ENCODE assay signal across 28 cellular contexts in genomic region chr4:25069014-25069413, GRCh38. TPM values are rescaled to one million over a fixed set of nuclear protein-coding genes. Genes with fewer than 3 reads are reported as not detected.
A peak's percentile ranks its signal among the peaks of the same experiment; 100 is the strongest.
DNase-seq lines count a peak whose midpoint lies in the region; ATAC-seq and TF ChIP-seq lines count a peak whose summit lies in the region.
"Had no signal": no experiment of that assay in that cellular context is flagged by ENCODE, and none has a peak within 500 bp of the region (broad histone marks: within the 10 kb centered on the region; RNA-seq: fewer than 3 reads in every experiment).

No MANE protein-coding gene starts in this region.

- peak; percentile 94 for DNase-seq in DMS53 (lab: John Stamatoyannopoulos, UW)
- peak; percentile 48 for DNase-seq in NCI-H69 (lab: John Stamatoyannopoulos, UW)
- DNase-seq in hepatocyte (ENCODE audit: low spot score), result peak; percentile 38
- peak in 1 of 2 donors; percentile 36 for DNase-seq in trophoblast cell
- no peak for DNase-seq in medulla oblongata (ENCODE audit: extremely low spot score)
- DNase-seq: activated CD4-positive, alpha-beta memory T cell treated with anti-CD3 and anti-CD28 coated beads, Interleukin-2, amount 10 ng/mL, durations not matched to agents 7 days and 5 days; activated CD4-positive, alpha-beta T cell treated with anti-CD3 and anti-CD28 coated beads for 1 hour; activated naive CD4-positive, alpha-beta T cell treated with anti-CD3 and anti-CD28 coated beads, Interleukin-2, amount 50 U/mL, for 16 hours; amygdala; colonic mucosa; effector memory CD8-positive, alpha-beta T cell; foreskin keratinocyte; HFFc6; immature natural killer cell; left ventricle myocardium inferior; naive thymus-derived CD4-positive, alpha-beta T cell; NCI-H1092 treated with DMSO at 0.1 percent for 48 hours; NCI-H187; small intestine; stimulated activated CD4-positive, alpha-beta T cell treated with anti-CD3 and anti-CD28 coated beads, Interleukin-1b, Interleukin-23, amount 100 ng/mL, for 48 hours had no signal

- H2BK120ac ChIP-seq in trophoblast cell (ENCODE audit: insufficient read depth, low read length, poor library complexity), result no peak overlapping the region

- no peak for ATAC-seq in HG03460 (IDR thresholded peaks at IDR 0.05; ENCODE audit: unreplicated experiment)
- no peak for ATAC-seq in gastroesophageal sphincter
- ATAC-seq: activated T-helper 17 cell treated with anti-CD3 and anti-CD28 coated beads, Interleukin-2, amount 50 U/mL, for 72 hours; effector memory CD8-positive, alpha-beta T cell; foreskin keratinocyte; GM12878; naive thymus-derived CD4-positive, alpha-beta T cell had no signal

- TF ChIP-seq EP300 in gastroesophageal sphincter (IDR thresholded peaks at IDR 0.05), result no peak

- H2BK12ac ChIP-seq in trophoblast cell (ENCODE audit: low read length), result peak overlapping the region; percentile 82

- no peaks in the 10 kb centered on the region for H3K27me3 ChIP-seq in hepatocyte
- no peaks in the 10 kb centered on the region for H3K27me3 ChIP-seq in trophoblast cell (ENCODE audit: insufficient read depth, low read length)
- no peaks in the 10 kb centered on the region for H3K27me3 ChIP-seq in gastroesophageal sphincter
- H3K27me3 ChIP-seq: breast epithelium, colonic mucosa, esophagus muscularis mucosa, tibial nerve had no signal

- H2AFZ ChIP-seq in hepatocyte (no peak overlapping the region), trophoblast cell (ENCODE audit: insufficient read depth, low read length, poor library complexity) (no peak overlapping the region)

- H3K23ac ChIP-seq in trophoblast cell (ENCODE audit: low read length), result no peak overlapping the region

- H3K4me2 ChIP-seq in hepatocyte, result no peak overlapping the region
- H3K4me2 ChIP-seq in trophoblast cell (ENCODE audit: low read length), result no peak overlapping the region

- H3K9me2 ChIP-seq in hepatocyte (replicated peaks; ENCODE audit: insufficient read depth), result no peaks in the 10 kb centered on the region

- no peaks in the 10 kb centered on the region for H3K36me3 ChIP-seq in hepatocyte (replicated peaks; ENCODE audit: insufficient read depth, low read depth)
- no peaks in the 10 kb centered on the region for H3K36me3 ChIP-seq in trophoblast cell (ENCODE audit: control insufficient read depth in 1 of 2, insufficient read depth in 2 of 2, low read length in 2 of 2)
- H3K36me3 ChIP-seq in gastroesophageal sphincter, result no peaks in the 10 kb centered on the region
- H3K36me3 ChIP-seq: breast epithelium, colonic mucosa, esophagus muscularis mucosa, left ventricle myocardium inferior, tibial nerve had no signal

- H3K79me2 ChIP-seq in hepatocyte, result no peaks in the 10 kb centered on the region
- H3K79me2 ChIP-seq in trophoblast cell (ENCODE audit: control insufficient read depth, insufficient read depth, low read length, poor library complexity), result no peaks in the 10 kb centered on the region

- no peak overlapping the region for H3K9ac ChIP-seq in trophoblast cell (ENCODE audit: low read length)

- H3K18ac ChIP-seq in trophoblast cell (ENCODE audit: low read length), result no peak overlapping the region

- no peaks in the 10 kb centered on the region for H3K4me1 ChIP-seq in hepatocyte (ENCODE audit: insufficient read depth)
- peaks cover 4 to 6% of the 10 kb centered on the region in 2 experiments for H3K4me1 ChIP-seq in trophoblast cell (ENCODE audit: control insufficient read depth in 1 of 2, insufficient read depth in 2 of 2, low read length in 2 of 2)
- H3K4me1 ChIP-seq in gastroesophageal sphincter, result no peaks in the 10 kb centered on the region
- H3K4me1 ChIP-seq: breast epithelium, colonic mucosa, foreskin keratinocyte, left ventricle myocardium inferior, tibial nerve had no signal

- H3K9me3 ChIP-seq in hepatocyte (ENCODE audit: low read depth) (no peaks in the 10 kb centered on the region), trophoblast cell (ENCODE audit: insufficient read depth, low read depth, low read length) (no peaks in the 10 kb centered on the region), gastroesophageal sphincter (no peaks in the 10 kb centered on the region)
- H3K9me3 ChIP-seq: breast epithelium, colonic mucosa, esophagus muscularis mucosa, left ventricle myocardium inferior, tibial nerve had no signal

- H3K4ac ChIP-seq in trophoblast cell (ENCODE audit: low read depth, low read length), result no peak overlapping the region

- no peak overlapping the region for H4K91ac ChIP-seq in trophoblast cell (ENCODE audit: low read depth, low read length)

- 68% methylated on average over 3 of the region's 3 CpGs for WGBS in hepatocyte (ENCODE audit: low lambda C conversion rate, missing lambda C conversion rate)
- no CpG with 5 or more reads among the region's 3 CpGs for whole genome bisulfite sequencing in trophoblast cell (ENCODE audit: extremely low coverage, insufficient coverage, insufficient read length)
- 100% methylated on average over 1 of the region's 3 CpGs; no CpG with 5 or more reads in 1 of the 2 donors for WGBS in gastroesophageal sphincter (ENCODE audit: low coverage in 1 of 2), 2 donors

- H4K20me1 ChIP-seq in hepatocyte (ENCODE audit: insufficient read depth, poor library complexity, severe bottlenecking), result no peaks in the 10 kb centered on the region

- H3K79me1 ChIP-seq in trophoblast cell (ENCODE audit: low read length), result peaks cover 4% of the 10 kb centered on the region

- H4K12ac ChIP-seq in trophoblast cell (ENCODE audit: low read depth, low read length), result no peak overlapping the region

- no peak for TF ChIP-seq POLR2A in gastroesophageal sphincter (IDR thresholded peaks at IDR 0.05)

- H4K8ac ChIP-seq in trophoblast cell (ENCODE audit: low read depth, low read length), result no peak overlapping the region

- peak overlapping the region; percentile 6 for H2BK5ac ChIP-seq in trophoblast cell (ENCODE audit: low read depth, low read length, poor library complexity)

- TF ChIP-seq CTCF in hepatocyte (IDR thresholded peaks at IDR 0.05; ENCODE audit: poor library complexity) (no peak), gastroesophageal sphincter (IDR thresholded peaks at IDR 0.05) (no peak)

- H3K27ac ChIP-seq in hepatocyte (peak overlapping the region; percentile 85), trophoblast cell (ENCODE audit: low read depth, low read length) (peak overlapping the region; percentile 8), gastroesophageal sphincter (no peak overlapping the region)
- H3K27ac ChIP-seq: breast epithelium, colonic mucosa, esophagus muscularis mucosa, foreskin keratinocyte, left ventricle myocardium inferior, tibial nerve had no signal

- H3K4me3 ChIP-seq in hepatocyte, result no peak overlapping the region
- no peak overlapping the region for H3K4me3 ChIP-seq in trophoblast cell (ENCODE audit: low read depth, low read length)
- no peak overlapping the region for H3K4me3 ChIP-seq in gastroesophageal sphincter
- H3K4me3 ChIP-seq: breast epithelium, colonic mucosa, esophagus muscularis mucosa, GM12878, left ventricle myocardium inferior, tibial nerve had no signal

- no peak overlapping the region for H2AK5ac ChIP-seq in trophoblast cell (ENCODE audit: low read length)

- peak overlapping the region; percentile 7 for H3K14ac ChIP-seq in trophoblast cell (ENCODE audit: low read length)

RNA-seq across cellular contexts. Expression of gene LGI2, which starts 38.3 kb away (rescaled TPM):
- total RNA-seq in hepatocyte, result 0.60 and 3.6 TPM in 2 replicates
- polyA plus RNA-seq in hepatocyte, result 0.89 and 1.7 TPM in 2 replicates
- 0.78 and 0.79 TPM in 2 replicates for polyA plus RNA-seq in trophoblast cell (2013)
- 10 to 100 TPM in 3 of 4 donors, 1 to 10 TPM in 1; 3.2 to 23.0 (median 11.9) TPM for total RNA-seq in gastroesophageal sphincter
- total RNA-seq: activated CD4-positive, alpha-beta memory T cell treated with anti-CD3 and anti-CD28 coated beads, Interleukin-2, amount 10 ng/mL, durations not matched to agents 7 days and 5 days; activated T-helper 17 cell treated with anti-CD3 and anti-CD28 coated beads, Interleukin-2, amount 50 U/mL, for 72 hours; foreskin keratinocyte; GM12878; HFFc6; naive thymus-derived CD4-positive, alpha-beta T cell; RPMI7951 had no signal
- polyA plus RNA-seq: foreskin keratinocyte; GM12878; immature natural killer cell; naive thymus-derived CD4-positive, alpha-beta T cell had no signal

Comparison
In these comparisons a context has a peak if more than half of its experiments do, and no peak if none do; other contexts are left out.
1. H3K27ac ChIP-seq: peak in hepatocyte (single experiment) and trophoblast cell (single experiment); none in gastroesophageal sphincter (0 of 4).